Comparison of ENCODE assay signal across 8 cellular contexts in the genomic region with DNA sequence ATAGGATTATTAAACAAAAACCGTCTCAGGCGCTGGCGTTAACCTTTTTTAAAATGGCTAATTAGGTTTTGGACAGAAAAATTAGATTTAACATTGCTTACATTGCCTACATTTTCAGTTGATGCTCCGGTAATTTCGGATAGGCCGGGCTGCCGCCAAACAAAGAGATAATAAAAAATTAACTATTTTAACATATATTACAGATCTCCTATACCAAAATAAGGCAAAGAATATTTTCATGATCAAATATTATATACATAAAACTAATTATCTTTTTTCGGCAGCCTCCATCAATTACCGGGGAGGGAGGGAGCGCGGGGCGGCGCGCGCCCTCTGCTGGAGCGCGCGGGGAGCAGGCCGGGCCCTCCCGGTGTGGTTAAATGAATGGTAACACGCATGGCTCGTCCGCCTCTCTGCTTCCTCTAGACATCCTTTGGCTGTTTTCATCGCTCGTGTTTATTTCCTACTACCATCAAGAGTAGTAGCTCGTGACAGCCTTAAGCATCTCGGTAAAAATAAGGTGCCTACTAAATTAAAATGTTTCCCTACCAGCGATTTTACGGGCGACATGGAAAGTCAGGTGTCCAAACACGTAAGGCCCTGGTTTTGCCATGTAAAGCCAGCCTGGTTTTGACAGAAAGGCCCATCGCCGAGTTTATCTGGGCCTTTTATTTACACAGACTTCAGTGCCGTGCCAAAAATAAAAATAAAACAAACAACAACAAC. TPM values are rescaled to one million over a fixed set of nuclear protein-coding genes. Genes with fewer than 3 reads are reported as not detected.
A peak's percentile ranks its signal among the peaks of the same experiment; 100 is the strongest.
DNase-seq lines count a peak whose midpoint lies in the region; ATAC-seq and TF ChIP-seq lines count a peak whose summit lies in the region.

No MANE protein-coding gene starts in this region.

- peaks cover 30% of the 10 kb centered on the region for H3K4me1 Mint-ChIP-seq in CD4-positive, alpha-beta T cell (ENCODE audit: low read depth)
- H3K4me1 Mint-ChIP-seq in brain, result peaks cover 41% of the 10 kb centered on the region

- no peak overlapping the region for H3K27ac Mint-ChIP-seq in CD4-positive, alpha-beta T cell
- H3K27ac Mint-ChIP-seq in brain, result no peak overlapping the region

- H3K9me3 ChIP-seq in CD4-positive, alpha-beta T cell (ENCODE audit: control insufficient read depth, low read length), result no peaks in the 10 kb centered on the region

- peak; percentile 92 for TF ChIP-seq CTCF in CD4-positive, alpha-beta T cell (IDR thresholded peaks at IDR 0.05)
- peak; percentile 89 to 98 for TF ChIP-seq CTCF in brain (conservative IDR thresholded peaks at IDR 0.05)

- H3K36me3 Mint-ChIP-seq in CD4-positive, alpha-beta T cell (ENCODE audit: low read depth), result no peaks in the 10 kb centered on the region
- H3K36me3 Mint-ChIP-seq in brain, result no peaks in the 10 kb centered on the region

- peaks cover 91% of the 10 kb centered on the region for H3K27me3 Mint-ChIP-seq in CD4-positive, alpha-beta T cell
- H3K27me3 Mint-ChIP-seq in brain, result peaks cover 94% of the 10 kb centered on the region

- H3K27me3 ChIP-seq in CD4-positive, alpha-beta T cell (ENCODE audit: control insufficient read depth, insufficient read depth, low read length), result peaks cover 69% of the 10 kb centered on the region

- no peak overlapping the region for H3K27ac ChIP-seq in CD4-positive, alpha-beta T cell (ENCODE audit: low read depth, low read length)

- peak overlapping the region; percentile 60 for H3K4me3 Mint-ChIP-seq in CD4-positive, alpha-beta T cell
- H3K4me3 Mint-ChIP-seq in brain, result peak overlapping the region; percentile 64 to 83 (median 77)

- POLR2A ChIA-PET in CD4-positive, alpha-beta T cell (lab: Charles Lee), result no interaction called here

- intact Hi-C loops in CD4-positive, alpha-beta T cell (cut with DNase I, micrococcal nuclease), result loop anchor here (1.0 to 2.0 kb wide), 2 partner anchors 601 to 602 kb away; no protein-coding TSS in a partner anchor

- H3K9me3 Mint-ChIP-seq in CD4-positive, alpha-beta T cell, result no peaks in the 10 kb centered on the region
- H3K9me3 Mint-ChIP-seq in brain, result peaks cover 0 to 5% (median 0%) of the 10 kb centered on the region in 5 experiments

- DNase-seq in CD4-positive, alpha-beta T cell, result peak in 9 of 10 experiments; percentile 31 to 61 (median 40)
- DNase-seq in KG1 (lab: John Stamatoyannopoulos, UW) (peak; percentile 10), T1000 (lab: John Stamatoyannopoulos, UW) (peak; percentile 46), inferior parietal cortex (ENCODE audit: extremely low spot score) (peak; percentile 33), middle frontal gyrus (ENCODE audit: extremely low spot score, low spot score) (no peak)
- DNase-seq in stimulated activated CD4-positive, alpha-beta T cell treated with anti-CD3 and anti-CD28 coated beads, Interleukin-4, amount 100 ng/mL, for 24 hours, result peak; percentile 59

- ATAC-seq in CD4-positive, alpha-beta T cell (ENCODE audit: poor library complexity), result peak; percentile 86
- ATAC-seq in GM19463 (IDR thresholded peaks at IDR 0.05; ENCODE audit: unreplicated experiment), result peak; percentile 85

- CTCF ChIA-PET in CD4-positive, alpha-beta T cell (lab: Charles Lee), result interaction anchor here (0.6 kb wide), 1 partner anchor 75 kb away, joined by 4 read pairs; no protein-coding TSS in a partner anchor

RNA-seq across cellular contexts. Expression of gene TMEM33, which starts 52.4 kb away (rescaled TPM):
- total RNA-seq in CD4-positive, alpha-beta T cell, result 10 to 100 TPM; 18.0 to 19.7 TPM
- polyA plus RNA-seq in brain (ENCODE audit: insufficient read depth, low read depth, low replicate concordance), result 22.5 TPM
